Comparison of ENCODE assay signal across 2 cellular contexts in genomic region chr1:38979380-38979779, GRCh38. TPM values are rescaled to one million over a fixed set of nuclear protein-coding genes. Genes with fewer than 3 reads are reported as not detected.
"Had no signal": no experiment of that assay in that cellular context is flagged by ENCODE, and none has a peak within 500 bp of the region (broad histone marks: within the 10 kb centered on the region; RNA-seq: fewer than 3 reads in every experiment).

No MANE protein-coding gene starts in this region.

RNA-seq across cellular contexts. Expression of gene RHBDL2, which starts 37.8 kb away (rescaled TPM):
- total RNA-seq: H9 had no signal
- polyA plus RNA-seq: IgD-negative memory B cell had no signal
